Comparison of ENCODE assay signal across 12 cellular contexts in genomic region chr2:29009711-29010677, GRCh38. TPM values are rescaled to one million over a fixed set of nuclear protein-coding genes. Genes with fewer than 3 reads are reported as not detected.
A peak's percentile ranks its signal among the peaks of the same experiment; 100 is the strongest.
DNase-seq lines count a peak whose midpoint lies in the region; ATAC-seq and TF ChIP-seq lines count a peak whose summit lies in the region.
"Had no signal": no experiment of that assay in that cellular context is flagged by ENCODE, and none has a peak within 500 bp of the region (broad histone marks: within the 10 kb centered on the region; RNA-seq: fewer than 3 reads in every experiment).

No MANE protein-coding gene starts in this region.

- TF ChIP-seq POLR2A in Peyer's patch (IDR thresholded peaks at IDR 0.05): no peak
- no peak for TF ChIP-seq POLR2A in suprapubic skin (IDR thresholded peaks at IDR 0.05)

- CTCF ChIA-PET in CD4-positive, alpha-beta T cell (lab: Charles Lee): no interaction called here

- TF ChIP-seq EP300 in suprapubic skin (IDR thresholded peaks at IDR 0.05): no peak

- H3K4me3 ChIP-seq in Peyer's patch (no peak overlapping the region), hepatocyte (no peak overlapping the region), suprapubic skin (no peak overlapping the region)
- H3K4me3 ChIP-seq: mucosa of descending colon had no signal

- ATAC-seq in CD4-positive, alpha-beta T cell (ENCODE audit: poor library complexity): no peak
- no peak for ATAC-seq in natural killer cell treated with Interleukin-12 subunit alpha and Interleukin-12 subunit beta and Interleukin-15 and Interleukin-18, amount 100 ng/mL, for 72 hours

- H3K4me3 Mint-ChIP-seq in CD4-positive, alpha-beta T cell: peak overlapping the region; percentile 6
- H3K4me3 Mint-ChIP-seq in brain: no peak overlapping the region
- peak overlapping the region; percentile 92 for H3K4me3 Mint-ChIP-seq in natural killer cell treated with Interleukin-12 subunit alpha and Interleukin-12 subunit beta and Interleukin-15 and Interleukin-18, amount 100 ng/mL, for 72 hours

- peak overlapping the region; percentile 81 for H3K27ac ChIP-seq in CD4-positive, alpha-beta T cell (ENCODE audit: low read depth, low read length)
- H3K27ac ChIP-seq in Peyer's patch: peak overlapping the region; percentile 73 to 87 (median 76)
- no peak overlapping the region for H3K27ac ChIP-seq in hepatocyte
- H3K27ac ChIP-seq in suprapubic skin: no peak overlapping the region

- intact Hi-C loops in CD4-positive, alpha-beta T cell (cut with DNase I, micrococcal nuclease): loop anchor here (2.0 to 10.0 kb wide), 6 partner anchors 102 to 445 kb away; partner anchors contain the start of genes SPDYA (in 1 of the 2) and WDR43 (in 1 of the 2)

- peaks cover 65% of the 10 kb centered on the region for H3K4me1 Mint-ChIP-seq in CD4-positive, alpha-beta T cell (ENCODE audit: low read depth)
- H3K4me1 Mint-ChIP-seq in brain: peaks cover 49% of the 10 kb centered on the region
- H3K4me1 Mint-ChIP-seq in natural killer cell treated with Interleukin-12 subunit alpha and Interleukin-12 subunit beta and Interleukin-15 and Interleukin-18, amount 100 ng/mL, for 72 hours (ENCODE audit: low read depth in 2 of 2): peaks cover 57 to 58% of the 10 kb centered on the region in 2 donors

- H3K36me3 Mint-ChIP-seq in CD4-positive, alpha-beta T cell (ENCODE audit: low read depth): no peaks in the 10 kb centered on the region
- no peaks in the 10 kb centered on the region for H3K36me3 Mint-ChIP-seq in brain
- H3K36me3 Mint-ChIP-seq in natural killer cell treated with Interleukin-12 subunit alpha and Interleukin-12 subunit beta and Interleukin-15 and Interleukin-18, amount 100 ng/mL, for 72 hours: no peaks in the 10 kb centered on the region

- H3K9me3 ChIP-seq in CD4-positive, alpha-beta T cell (ENCODE audit: control insufficient read depth, low read length): no peaks in the 10 kb centered on the region
- no peaks in the 10 kb centered on the region for H3K9me3 ChIP-seq in Peyer's patch
- H3K9me3 ChIP-seq in hepatocyte (ENCODE audit: low read depth): no peaks in the 10 kb centered on the region
- no peaks in the 10 kb centered on the region for H3K9me3 ChIP-seq in suprapubic skin
- H3K9me3 ChIP-seq: mucosa of descending colon had no signal

- H3K27me3 ChIP-seq in CD4-positive, alpha-beta T cell (ENCODE audit: control insufficient read depth, insufficient read depth, low read length): no peaks in the 10 kb centered on the region
- no peaks in the 10 kb centered on the region for H3K27me3 ChIP-seq in Peyer's patch
- H3K27me3 ChIP-seq in hepatocyte: no peaks in the 10 kb centered on the region
- no peaks in the 10 kb centered on the region for H3K27me3 ChIP-seq in suprapubic skin

- H3K36me3 ChIP-seq in Peyer's patch (no peaks in the 10 kb centered on the region), hepatocyte (replicated peaks; ENCODE audit: insufficient read depth, low read depth) (no peaks in the 10 kb centered on the region), suprapubic skin (no peaks in the 10 kb centered on the region)

- H3K9me2 ChIP-seq in hepatocyte (replicated peaks; ENCODE audit: insufficient read depth): no peaks in the 10 kb centered on the region

- no peak overlapping the region for H3K4me2 ChIP-seq in hepatocyte

- H3K79me2 ChIP-seq in hepatocyte: no peaks in the 10 kb centered on the region

- WGBS in hepatocyte (ENCODE audit: low lambda C conversion rate, missing lambda C conversion rate): 89% methylated on average over 26 of the region's 26 CpGs
- 87% methylated on average over 15 of the region's 26 CpGs for WGBS in suprapubic skin

- H4K20me1 ChIP-seq in hepatocyte (ENCODE audit: insufficient read depth, poor library complexity, severe bottlenecking): no peaks in the 10 kb centered on the region

- no peak for TF ChIP-seq CTCF in CD4-positive, alpha-beta T cell (IDR thresholded peaks at IDR 0.05)
- no peak for TF ChIP-seq CTCF in Peyer's patch (IDR thresholded peaks at IDR 0.05)
- no peak for TF ChIP-seq CTCF in brain (conservative IDR thresholded peaks at IDR 0.05)
- no peak for TF ChIP-seq CTCF in hepatocyte (IDR thresholded peaks at IDR 0.05; ENCODE audit: poor library complexity)
- TF ChIP-seq CTCF in suprapubic skin (IDR thresholded peaks at IDR 0.05): no peak

- DNase-seq in CD4-positive, alpha-beta T cell: peak in 1 of 10 experiments; percentile 27
- DNase-seq in Peyer's patch (no peak), hepatocyte (ENCODE audit: low spot score) (no peak), DMS79 (lab: John Stamatoyannopoulos, UW) (no peak), NCI-H146 (lab: John Stamatoyannopoulos, UW) (no peak), suprapubic skin (ENCODE audit: low spot score in 2 of 2) (no peak)
- no peak for DNase-seq in natural killer cell treated with Interleukin-12 subunit alpha and Interleukin-12 subunit beta and Interleukin-15 and Interleukin-18, amount 100 ng/mL, for 72 hours (ENCODE audit: low spot score)
- DNase-seq: HCEC 1CT, NCI-H1105 treated with DMSO at 0.1 percent for 48 hours had no signal

- H2AFZ ChIP-seq in hepatocyte: no peak overlapping the region

- peak overlapping the region; percentile 99 for H3K27ac Mint-ChIP-seq in CD4-positive, alpha-beta T cell
- peak overlapping the region in 3 of 5 experiments; percentile 23 to 97 (median 93) for H3K27ac Mint-ChIP-seq in brain
- H3K27ac Mint-ChIP-seq in natural killer cell treated with Interleukin-12 subunit alpha and Interleukin-12 subunit beta and Interleukin-15 and Interleukin-18, amount 100 ng/mL, for 72 hours: peak overlapping the region; percentile 93 to 95

- POLR2A ChIA-PET in CD4-positive, alpha-beta T cell (lab: Charles Lee): interaction anchor here (0.5 to 4.8 kb wide), 7 partner anchors 10 to 1168 kb away, joined by 3 to 80 read pairs (median 6); partner anchors contain the start of gene YPEL5

- no peaks in the 10 kb centered on the region for H3K27me3 Mint-ChIP-seq in CD4-positive, alpha-beta T cell
- H3K27me3 Mint-ChIP-seq in brain: peaks cover 7% of the 10 kb centered on the region
- no peaks in the 10 kb centered on the region for H3K27me3 Mint-ChIP-seq in natural killer cell treated with Interleukin-12 subunit alpha and Interleukin-12 subunit beta and Interleukin-15 and Interleukin-18, amount 100 ng/mL, for 72 hours

- peaks cover 0 to 27% (median 22%) of the 10 kb centered on the region in 4 donors for H3K4me1 ChIP-seq in Peyer's patch
- peaks cover 17% of the 10 kb centered on the region for H3K4me1 ChIP-seq in hepatocyte (ENCODE audit: insufficient read depth)
- peaks cover 37% of the 10 kb centered on the region for H3K4me1 ChIP-seq in suprapubic skin

- H3K9me3 Mint-ChIP-seq in CD4-positive, alpha-beta T cell: no peaks in the 10 kb centered on the region
- H3K9me3 Mint-ChIP-seq in brain: no peaks in the 10 kb centered on the region
- H3K9me3 Mint-ChIP-seq in natural killer cell treated with Interleukin-12 subunit alpha and Interleukin-12 subunit beta and Interleukin-15 and Interleukin-18, amount 100 ng/mL, for 72 hours: no peaks in the 10 kb centered on the region

RNA-seq across cellular contexts. Expression of gene TOGARAM2, which starts 28.9 kb away (rescaled TPM):
- 1 to 10 TPM; 2.0 to 2.3 TPM for total RNA-seq in CD4-positive, alpha-beta T cell
- total RNA-seq in Peyer's patch (1 to 10 TPM in 1 of 4 donors, under 1 TPM in 3; under 0.01 to 1.1 (median 0.22) TPM), hepatocyte (0.47 and 0.92 TPM in 2 replicates), suprapubic skin (1 to 10 TPM in 2 of 4 donors, under 1 TPM in 2; 0.08 to 4.9 (median 1.4) TPM)
- polyA plus RNA-seq in brain (ENCODE audit: insufficient read depth, low read depth, low replicate concordance) (0.71 TPM), hepatocyte (1.3 and 2.1 TPM in 2 replicates)
- 1 to 10 TPM; 6.8 to 7.7 TPM for total RNA-seq in natural killer cell treated with Interleukin-12 subunit alpha and Interleukin-12 subunit beta and Interleukin-15 and Interleukin-18, amount 100 ng/mL, for 72 hours
- total RNA-seq: renal cortical epithelial cell had no signal

Comparison
In these comparisons a context has a peak if more than half of its experiments do, and no peak if none do; other contexts are left out.
1. H3K27ac ChIP-seq: peak in CD4-positive, alpha-beta T cell (single experiment) and Peyer's patch (4 of 4); none in hepatocyte (single experiment) and suprapubic skin (single experiment).
2. H3K4me3 Mint-ChIP-seq: peak in CD4-positive, alpha-beta T cell (single experiment) and natural killer cell treated with Interleukin-12 subunit alpha and Interleukin-12 subunit beta and Interleukin-15 and Interleukin-18, amount 100 ng/mL, for 72 hours (single experiment); none in brain (0 of 5).
3. Peak in every context shown above with its lines, with median percentiles within 50 percentile points of each other: H3K27ac Mint-ChIP-seq.